In genomic region chr7:28873410-28873809, GRCh38 we compare ENCODE assay signal across 9 cellular contexts.
"Had no signal": no experiment of that assay in that cellular context is flagged by ENCODE, and none has a peak within 500 bp of the region (broad histone marks: within the 10 kb centered on the region; RNA-seq: fewer than 3 reads in every experiment).

No MANE protein-coding gene starts in this region.

- H3K9ac ChIP-seq: KMS-11 had no signal

- H3K9me3 ChIP-seq: HAP-1 had no signal

- H3K4me3 ChIP-seq: GM23338, HAP-1 had no signal

- ATAC-seq: GM23338, HCT116, HepG2 had no signal

- FAIRE-seq: H1, HepG2 had no signal

- DNase-seq: H7, Kasumi-1, KBM-7 had no signal

- H3K4me2 ChIP-seq: GM23338, KMS-11 had no signal

- H3K4me1 ChIP-seq: HAP-1 had no signal

- H3K27ac ChIP-seq: KMS-11 had no signal

- H3K36me3 ChIP-seq: HAP-1 had no signal
